In the genomic region with DNA sequence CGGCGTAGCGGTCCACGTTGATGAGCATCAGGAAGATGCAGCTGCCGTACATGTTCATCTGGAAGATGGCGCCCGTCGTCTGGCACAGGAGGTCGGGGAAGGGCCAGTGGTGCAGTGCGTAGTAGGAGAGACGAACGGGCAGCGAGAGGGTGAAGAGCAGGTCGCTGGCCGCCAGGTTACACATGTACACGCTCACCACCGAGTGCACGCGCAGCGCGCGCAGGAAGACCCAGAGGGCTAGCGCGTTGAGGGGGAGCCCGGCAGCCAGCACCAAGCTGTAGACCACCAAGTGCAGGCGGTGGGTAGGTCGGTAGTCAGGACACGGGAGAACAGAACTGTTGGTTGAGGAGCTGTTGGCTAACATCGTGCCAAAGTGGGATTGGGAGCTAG, we compare ENCODE assay signal across 12 cellular contexts. TPM values are rescaled to one million over a fixed set of nuclear protein-coding genes. Genes with fewer than 3 reads are reported as not detected.
DNase-seq lines count a peak whose midpoint lies in the region; ATAC-seq and TF ChIP-seq lines count a peak whose summit lies in the region.
"Had no signal": no experiment of that assay in that cellular context is flagged by ENCODE, and none has a peak within 500 bp of the region (broad histone marks: within the 10 kb centered on the region; RNA-seq: fewer than 3 reads in every experiment).

No MANE protein-coding gene starts in this region.

- H3K36me3 ChIP-seq in CD8-positive, alpha-beta memory T cell (ENCODE audit: insufficient read depth, low read length) = peaks cover 6% of the 10 kb centered on the region
- peaks cover 26% of the 10 kb centered on the region for H3K36me3 ChIP-seq in KOPT-K1 (ENCODE audit: insufficient read depth, low read length)
- H3K36me3 ChIP-seq in endodermal cell (ENCODE audit: control insufficient read depth, insufficient read depth, low read length) = no peaks in the 10 kb centered on the region
- H3K36me3 ChIP-seq in psoas muscle (ENCODE audit: insufficient read depth in 1 of 2, low read depth in 1 of 2) = no peaks in the 10 kb centered on the region
- H3K36me3 ChIP-seq: prostate gland had no signal

- no peaks in the 10 kb centered on the region for H3K4me1 ChIP-seq in CD8-positive, alpha-beta memory T cell (ENCODE audit: insufficient read depth, low read length)
- no peaks in the 10 kb centered on the region for H3K4me1 ChIP-seq in endodermal cell (ENCODE audit: control insufficient read depth, insufficient read depth, low read length)
- no peaks in the 10 kb centered on the region for H3K4me1 ChIP-seq in psoas muscle
- H3K4me1 ChIP-seq: prostate gland had no signal

- H3K9me3 ChIP-seq in CD8-positive, alpha-beta memory T cell (ENCODE audit: low read length) = no peaks in the 10 kb centered on the region
- H3K9me3 ChIP-seq in KOPT-K1 (ENCODE audit: insufficient read depth, low read length, poor library complexity, severe bottlenecking) (no peaks in the 10 kb centered on the region), endodermal cell (ENCODE audit: control insufficient read depth, low read length) (no peaks in the 10 kb centered on the region), psoas muscle (no peaks in the 10 kb centered on the region)
- H3K9me3 ChIP-seq: prostate gland, SK-N-SH had no signal

- DNase-seq in CD8-positive, alpha-beta memory T cell = no peak
- DNase-seq in endodermal cell (peak; percentile 60), psoas muscle (peak in 1 of 2 donors; percentile 34), GM03348 (ENCODE audit: low spot score) (no peak), mesenteric fat pad (ENCODE audit: low spot score) (no peak), cerebellum (ENCODE audit: low spot score) (no peak)
- DNase-seq: NCI-H2081 treated with DMSO at 0.1 percent for 48 hours had no signal

- CTCF ChIA-PET in CD8-positive, alpha-beta memory T cell (lab: Charles Lee) = interaction anchor here (0.8 to 2.9 kb wide), 8 partner anchors 10 to 323 kb away, joined by 3 to 12 read pairs (median 6); a partner anchor contains a TSS

- peaks cover 0 to 42% (median 9%) of the 10 kb centered on the region in 3 donors for H3K36me3 Mint-ChIP-seq in CD8-positive, alpha-beta memory T cell
- no peaks in the 10 kb centered on the region for H3K36me3 Mint-ChIP-seq in endodermal cell (ENCODE audit: low read depth)

- H3K27me3 Mint-ChIP-seq in CD8-positive, alpha-beta memory T cell = no peaks in the 10 kb centered on the region
- peaks cover 38% of the 10 kb centered on the region for H3K27me3 Mint-ChIP-seq in endodermal cell (ENCODE audit: insufficient read depth)

- H3K4me3 Mint-ChIP-seq in CD8-positive, alpha-beta memory T cell = peak overlapping the region in 4 of 7 donors; percentile 27 to 71 (median 42)
- H3K4me3 Mint-ChIP-seq in endodermal cell = no peak overlapping the region

- H3K27ac ChIP-seq in CD8-positive, alpha-beta memory T cell (ENCODE audit: low read depth, low read length) = no peak overlapping the region
- H3K27ac ChIP-seq in KOPT-K1 (ENCODE audit: low read depth, low read length, poor library complexity, severe bottlenecking) (peak overlapping the region; percentile 80), endodermal cell (ENCODE audit: low read depth, low read length) (no peak overlapping the region), psoas muscle (no peak overlapping the region)
- H3K27ac ChIP-seq: prostate gland had no signal

- no peaks in the 10 kb centered on the region for H3K9me3 Mint-ChIP-seq in CD8-positive, alpha-beta memory T cell
- no peaks in the 10 kb centered on the region for H3K9me3 Mint-ChIP-seq in endodermal cell

- H3K27ac Mint-ChIP-seq in CD8-positive, alpha-beta memory T cell = peak overlapping the region in 5 of 8 donors; percentile 46 to 85 (median 78)
- no peak overlapping the region for H3K27ac Mint-ChIP-seq in endodermal cell

- H3K4me1 Mint-ChIP-seq in CD8-positive, alpha-beta memory T cell = peaks cover 6 to 38% (median 18%) of the 10 kb centered on the region in 3 donors
- peaks cover 6% of the 10 kb centered on the region for H3K4me1 Mint-ChIP-seq in endodermal cell

- POLR2A ChIA-PET in CD8-positive, alpha-beta memory T cell (lab: Charles Lee) = interaction anchor here (1.1 to 1.8 kb wide), 3 partner anchors 13 to 68 kb away, joined by 3 to 11 read pairs (median 9); a partner anchor contains a TSS

- H3K4me3 ChIP-seq in CD8-positive, alpha-beta memory T cell (ENCODE audit: low read length) = no peak overlapping the region
- no peak overlapping the region for H3K4me3 ChIP-seq in endodermal cell (ENCODE audit: low read length)
- H3K4me3 ChIP-seq in psoas muscle = peak overlapping the region; percentile 44
- H3K4me3 ChIP-seq: lung, prostate gland had no signal

- no peak for TF ChIP-seq CTCF in endodermal cell (conservative IDR thresholded peaks at IDR 0.05)
- no peak for TF ChIP-seq CTCF in psoas muscle (IDR thresholded peaks at IDR 0.05)

- intact Hi-C loops in psoas muscle (cut with DNase I) = no loop called here

- no peak for ATAC-seq in psoas muscle

- H3K9ac ChIP-seq in endodermal cell (ENCODE audit: extremely low read depth, low read length, poor library complexity, severe bottlenecking) = no peak overlapping the region
- H3K9ac ChIP-seq: SK-N-SH had no signal

- H3K27me3 ChIP-seq in CD8-positive, alpha-beta memory T cell (ENCODE audit: insufficient read depth, low read length, poor library complexity, severe bottlenecking) = no peaks in the 10 kb centered on the region
- H3K27me3 ChIP-seq in endodermal cell (ENCODE audit: control insufficient read depth, insufficient read depth, low read length, poor library complexity, severe bottlenecking) (peaks cover 11% of the 10 kb centered on the region), psoas muscle (ENCODE audit: insufficient read depth in 3 of 3, low read length in 2 of 3) (peaks cover 0 to 22% (median 3%) of the 10 kb centered on the region in 3 donors)

- 97 to 98% methylated on average over 29 of the region's 29 CpGs for WGBS in endodermal cell (ENCODE audit: insufficient coverage in 1 of 2, insufficient read length in 1 of 2), 2 experiments
- WGBS in psoas muscle, 3 donors = 82 to 84% (median 84%) methylated on average over 28 to 29 of the region's 29 CpGs

RNA-seq across cellular contexts. Expression of a gene that starts 13.7 kb away (rescaled TPM):
- total RNA-seq in CD8-positive, alpha-beta memory T cell = 100 to 1,000 TPM; 287 to 293 TPM
- polyA plus RNA-seq in CD8-positive, alpha-beta memory T cell = 58.1 TPM
- 100 to 1,000 TPM; 276 to 385 TPM for total RNA-seq in endodermal cell
- polyA plus RNA-seq in endodermal cell (2013, experiment 1 of 2) = 300 TPM
- 277 TPM for polyA plus RNA-seq in endodermal cell (2013, experiment 2 of 2)
- 100 to 1,000 TPM in 2 of 4 donors, 10 to 100 TPM in 2; 94.5 to 152 (median 112) TPM for total RNA-seq in psoas muscle
- polyA plus RNA-seq in psoas muscle = 10 to 100 TPM; 62.5 to 90.0 (median 78.5) TPM
- 218 TPM for total RNA-seq in mesenteric fat pad
- total RNA-seq in cerebellum = 176 TPM

RNA-seq across cellular contexts. Expression of a gene that starts 14.9 kb away (rescaled TPM):
- 10 to 100 TPM; 10.6 to 11.4 TPM for total RNA-seq in CD8-positive, alpha-beta memory T cell
- polyA plus RNA-seq in CD8-positive, alpha-beta memory T cell = 26.5 TPM
- total RNA-seq in endodermal cell (under 1 TPM; 0.24 to 0.73 TPM), psoas muscle (under 1 TPM; 0.30 to 0.60 (median 0.39) TPM), mesenteric fat pad (2.5 TPM), cerebellum (0.82 TPM)
- 0.07 TPM for polyA plus RNA-seq in endodermal cell (2013, experiment 1 of 2)
- polyA plus RNA-seq in endodermal cell (2013, experiment 2 of 2) = not detected
- polyA plus RNA-seq in psoas muscle = under 1 TPM; 0.04 to 0.20 (median 0.05) TPM
- total RNA-seq: M059J had no signal

RNA-seq across cellular contexts. Expression of a gene that starts 26.4 kb away (rescaled TPM):
- total RNA-seq in CD8-positive, alpha-beta memory T cell = 1 to 10 TPM; 1.8 to 2.0 TPM
- polyA plus RNA-seq in CD8-positive, alpha-beta memory T cell = not detected
- total RNA-seq in endodermal cell (1 to 10 TPM; 1.9 to 3.9 TPM), psoas muscle (under 1 TPM; 0.44 to 0.99 (median 0.86) TPM), mesenteric fat pad (2.5 TPM), cerebellum (1.7 TPM)
- 2.4 TPM for polyA plus RNA-seq in endodermal cell (2013, experiment 1 of 2)
- 2.1 TPM for polyA plus RNA-seq in endodermal cell (2013, experiment 2 of 2)
- polyA plus RNA-seq in psoas muscle = under 1 TPM in 2 of 3 donors, not detected in 1; 0.29 to 0.82 TPM
- total RNA-seq: M059J had no signal

RNA-seq across cellular contexts. Expression of a gene that starts 42.0 kb away (rescaled TPM):
- 10 to 100 TPM; 17.4 to 18.5 TPM for total RNA-seq in CD8-positive, alpha-beta memory T cell
- 80.3 TPM for polyA plus RNA-seq in CD8-positive, alpha-beta memory T cell
- 10 to 100 TPM; 30.5 to 60.3 TPM for total RNA-seq in endodermal cell
- polyA plus RNA-seq in endodermal cell (2013, experiment 1 of 2) = 57.0 TPM
- 48.0 TPM for polyA plus RNA-seq in endodermal cell (2013, experiment 2 of 2)
- 10 to 100 TPM; 12.7 to 29.6 (median 16.9) TPM for total RNA-seq in psoas muscle
- 10 to 100 TPM; 20.7 to 35.6 (median 25.7) TPM for polyA plus RNA-seq in psoas muscle
- total RNA-seq in mesenteric fat pad = 16.7 TPM
- total RNA-seq in cerebellum = 53.1 TPM

RNA-seq across cellular contexts. Expression of a gene that starts 52.8 kb away (rescaled TPM):
- total RNA-seq in CD8-positive, alpha-beta memory T cell = 100 to 1,000 TPM; 170 to 172 TPM
- polyA plus RNA-seq in CD8-positive, alpha-beta memory T cell = 34.0 TPM
- total RNA-seq in endodermal cell (100 to 1,000 TPM in 1 of 2 donors, 10 to 100 TPM in 1; 51.6 to 135 TPM), psoas muscle (10 to 100 TPM; 29.8 to 62.2 (median 52.9) TPM), mesenteric fat pad (56.0 TPM), cerebellum (10.3 TPM)
- 43.2 TPM for polyA plus RNA-seq in endodermal cell (2013, experiment 1 of 2)
- polyA plus RNA-seq in endodermal cell (2013, experiment 2 of 2) = 38.9 TPM
- 10 to 100 TPM; 44.1 to 67.0 (median 66.4) TPM for polyA plus RNA-seq in psoas muscle
